30 cellular contexts compared by ENCODE assay signal in genomic region chr15:39018966-39019365, GRCh38.
"Had no signal": no experiment of that assay in that cellular context is flagged by ENCODE, and none has a peak within 500 bp of the region (broad histone marks: within the 10 kb centered on the region; RNA-seq: fewer than 3 reads in every experiment).

No MANE protein-coding gene starts in this region.

- H3K36me3 ChIP-seq: pancreas, prostate gland, sigmoid colon, suprapubic skin, tibial artery, upper lobe of right lung had no signal

- H3K4me1 ChIP-seq: body of pancreas, pancreas, prostate gland, sigmoid colon, suprapubic skin, tibial artery, upper lobe of right lung had no signal

- FAIRE-seq: frontal cortex, pancreas had no signal

- H3K27ac ChIP-seq: body of pancreas, coronary artery, pancreas, prostate gland, sigmoid colon, suprapubic skin, tibial artery, upper lobe of right lung had no signal

- DNase-seq: activated CD4-positive, alpha-beta memory T cell treated with anti-CD3 and anti-CD28 coated beads, Interleukin-2, amount 10 ng/mL, durations not matched to agents 7 days and 5 days; activated CD4-positive, alpha-beta T cell treated with anti-CD3 and anti-CD28 coated beads for 1 hour; activated CD4-positive, alpha-beta T cell treated with anti-CD3 and anti-CD28 coated beads, Interleukin-2, amount 10 ng/mL, durations not matched to agents 7 days and 5 days; activated CD8-positive, alpha-beta memory T cell treated with anti-CD3 and anti-CD28 coated beads, Interleukin-2, amount 50 U/mL, for 48 hours; activated gamma-delta T cell; activated naive CD4-positive, alpha-beta T cell treated with anti-CD3 and anti-CD28 coated beads, Interleukin-2, amount 10 ng/mL, durations not matched to agents 7 days and 5 days; activated naive CD8-positive, alpha-beta T cell treated with anti-CD3 and anti-CD28 coated beads, Interleukin-2, amount 10 ng/mL, durations not matched to agents 7 days and 5 days; activated T-cell treated with anti-CD3 and anti-CD28 coated beads, Interleukin-2, amount 50 U/mL, for 24 hours; body of pancreas; effector memory CD8-positive, alpha-beta T cell; islet precursor cell; left cardiac atrium; left ventricle myocardium superior; naive thymus-derived CD4-positive, alpha-beta T cell; pancreas; retina; sigmoid colon; stimulated activated CD4-positive, alpha-beta T cell treated with anti-CD3 and anti-CD28 coated beads, Interleukin-15, amount 100 ng/mL, for 24 hours; stimulated activated CD4-positive, alpha-beta T cell treated with anti-CD3 and anti-CD28 coated beads, Interleukin-2, amount 100 ng/mL, for 24 hours; stimulated activated naive B cell treated with anti-CD40 and anti-IgM and Interleukin-4, amounts not matched to agents 10 μg/mL and 1 μg/mL and 100 μg/mL, for 72 hours; T-helper 17 cell; T1000; tibial artery; upper lobe of right lung had no signal

- H3K9me3 ChIP-seq: body of pancreas, pancreas, prostate gland, sigmoid colon, suprapubic skin, tibial artery, upper lobe of right lung had no signal

- H3K4me3 ChIP-seq: body of pancreas, coronary artery, pancreas, prostate gland, sigmoid colon, suprapubic skin, tibial artery, upper lobe of right lung had no signal

- H3K27me3 ChIP-seq: body of pancreas, pancreas, sigmoid colon, suprapubic skin, tibial artery, upper lobe of right lung had no signal

- ATAC-seq: body of pancreas; effector memory CD8-positive, alpha-beta T cell; esophagus mucosa; left cardiac atrium; left ventricle myocardium superior; naive thymus-derived CD4-positive, alpha-beta T cell; pancreas; stimulated activated naive B cell treated with anti-CD40 and anti-IgM and Interleukin-4, amounts not matched to agents 10 μg/mL and 1 μg/mL and 100 μg/mL, for 72 hours; T-helper 17 cell; upper lobe of right lung; WTC11 had no signal
